In genomic region chr18:42025974-42026625, GRCh38 we compare ENCODE assay signal across 11 cellular contexts.
DNase-seq lines count a peak whose midpoint lies in the region; ATAC-seq, FAIRE-seq and TF ChIP-seq lines count a peak whose summit lies in the region.
"Had no signal": no experiment of that assay in that cellular context is flagged by ENCODE, and none has a peak within 500 bp of the region (broad histone marks: within the 10 kb centered on the region; RNA-seq: fewer than 3 reads in every experiment).

No MANE protein-coding gene starts in this region.

- no peak overlapping the region for H3K27ac Mint-ChIP-seq in activated naive CD4-positive, alpha-beta T cell treated with anti-CD3 and anti-CD28 coated beads, Interleukin-2, amount 50 U/mL, for 72 hours

- intact Hi-C loops in esophagus squamous epithelium (cut with DNase I): no loop called here

- H3K27me3 ChIP-seq in esophagus squamous epithelium: no peaks in the 10 kb centered on the region

- no peak for TF ChIP-seq POLR2A in esophagus squamous epithelium (IDR thresholded peaks at IDR 0.05)

- no peak overlapping the region for H3K27ac ChIP-seq in esophagus squamous epithelium
- H3K27ac ChIP-seq: PC-9 had no signal

- ATAC-seq in activated naive CD4-positive, alpha-beta T cell treated with anti-CD3 and anti-CD28 coated beads, Interleukin-2, amount 50 U/mL, for 72 hours: peak; percentile 86 to 89
- ATAC-seq in GM21723 (IDR thresholded peaks at IDR 0.05; ENCODE audit: unreplicated experiment) (peak; percentile 91), HG03354 (IDR thresholded peaks at IDR 0.05; ENCODE audit: poor library complexity, severe bottlenecking, unreplicated experiment) (peak; percentile 92)

- H3K36me3 ChIP-seq in esophagus squamous epithelium: peaks cover 0 to 63% (median 0%) of the 10 kb centered on the region in 3 donors

- H3K4me1 ChIP-seq in esophagus squamous epithelium: no peaks in the 10 kb centered on the region

- H3K9me3 ChIP-seq in esophagus squamous epithelium: no peaks in the 10 kb centered on the region

- FAIRE-seq in urothelium cell line (lab: Jason Lieb, UNC): no peak

- no peaks in the 10 kb centered on the region for H3K9me3 Mint-ChIP-seq in activated naive CD4-positive, alpha-beta T cell treated with anti-CD3 and anti-CD28 coated beads, Interleukin-2, amount 50 U/mL, for 72 hours

- no peak for DNase-seq in activated naive CD4-positive, alpha-beta T cell treated with anti-CD3 and anti-CD28 coated beads, Interleukin-2, amount 50 U/mL, for 72 hours (ENCODE audit: low spot score in 2 of 2)
- DNase-seq in activated naive CD4-positive, alpha-beta T cell treated with anti-CD3 and anti-CD28 coated beads, Interleukin-2, amount 50 U/mL, for 16 hours: no peak
- DNase-seq in urothelium cell line (ENCODE audit: low spot score) (no peak), GF-D8 (lab: John Stamatoyannopoulos, UW) (no peak), esophagus squamous epithelium (lab: John Stamatoyannopoulos, UW) (no peak), dedifferentiated amniotic fluid mesenchymal stem cell (ENCODE audit: extremely low spot score) (no peak)
- DNase-seq: activated CD4-positive, alpha-beta T cell treated with anti-CD3 and anti-CD28 coated beads for 48 hours; mammary epithelial cell; PC-9 had no signal

- 88 to 90% methylated on average over 5 of the region's 5 CpGs for WGBS in esophagus squamous epithelium, 2 donors

- H3K4me3 ChIP-seq in esophagus squamous epithelium: no peak overlapping the region
- H3K4me3 ChIP-seq: PC-9 had no signal

- H3K36me3 Mint-ChIP-seq in activated naive CD4-positive, alpha-beta T cell treated with anti-CD3 and anti-CD28 coated beads, Interleukin-2, amount 50 U/mL, for 72 hours: peaks cover 0 to 16% of the 10 kb centered on the region in 2 donors

- no peak for TF ChIP-seq CTCF in esophagus squamous epithelium (IDR thresholded peaks at IDR 0.05)
